In genomic region chr20:62386383-62387218, GRCh38 we compare ENCODE assay signal across 8 cellular contexts. TPM values are rescaled to one million over a fixed set of nuclear protein-coding genes. Genes with fewer than 3 reads are reported as not detected.
DNase-seq lines count a peak whose midpoint lies in the region; ATAC-seq lines count a peak whose summit lies in the region.

Gene RPS21, plus strand, starts transcription at chr20:62387103. Its CDS starts 236 bp downstream, at chr20:62387339.

- DNase-seq in COLO829 (ENCODE audit: low spot score), result peak; percentile 88
- peak; percentile 91 for DNase-seq in HT1080 (ENCODE audit: low read depth)
- DNase-seq in NOMO-1 treated with dmso at 0.1 percent for 144 hours (lab: John Stamatoyannopoulos, UW; ENCODE audit: unreplicated experiment), result peak; percentile 87
- peak; percentile 82 for DNase-seq in activated CD8-positive, alpha-beta memory T cell treated with anti-CD3 and anti-CD28 coated beads, Interleukin-2, amount 50 U/mL, for 1 hour (ENCODE audit: extremely low read depth)
- peak; percentile 90 for DNase-seq in midbrain (lab: John Stamatoyannopoulos, UW)
- DNase-seq in stimulated activated CD8-positive, alpha-beta memory T cell treated with anti-CD3 and anti-CD28 coated beads, Interleukin-15, amount 100 ng/mL, for 48 hours (ENCODE audit: low read depth in 2 of 2), result peak; percentile 88 to 89

- ATAC-seq in GM21367 (IDR thresholded peaks at IDR 0.05; ENCODE audit: unreplicated experiment), result peak; percentile 79

- in situ Hi-C loops in endometrial microvascular endothelial cells (cut with HindIII; ENCODE audit: inconsistent ontology term, low pct_unique_long_range_greater_than_20kb, low sequenced_read_pairs), result no loop called here

RNA-seq across cellular contexts. Expression of gene RPS21, which starts in this region (rescaled TPM):
- total RNA-seq in HT1080 (2014; rRNA removed; shearing (Covaris generic)), result 2,418 and 4,004 TPM in 2 replicates
- polyA plus RNA-seq in HT1080 (2015; cell fraction: cytosol; rRNA removed), result 4,730 and 10,179 TPM in 2 replicates
- 1,191 and 1,926 TPM in 2 replicates for polyA plus RNA-seq in HT1080 (2015; cell fraction: nucleus; rRNA removed)
- total RNA-seq in endometrial microvascular endothelial cells (ENCODE audit: inconsistent ontology term), result 2,359 TPM

Comparison
In these comparisons a context has a peak if more than half of its experiments do, and no peak if none do; other contexts are left out.
1. Peak in every context shown above with its lines: DNase-seq and ATAC-seq.